In the genomic region with DNA sequence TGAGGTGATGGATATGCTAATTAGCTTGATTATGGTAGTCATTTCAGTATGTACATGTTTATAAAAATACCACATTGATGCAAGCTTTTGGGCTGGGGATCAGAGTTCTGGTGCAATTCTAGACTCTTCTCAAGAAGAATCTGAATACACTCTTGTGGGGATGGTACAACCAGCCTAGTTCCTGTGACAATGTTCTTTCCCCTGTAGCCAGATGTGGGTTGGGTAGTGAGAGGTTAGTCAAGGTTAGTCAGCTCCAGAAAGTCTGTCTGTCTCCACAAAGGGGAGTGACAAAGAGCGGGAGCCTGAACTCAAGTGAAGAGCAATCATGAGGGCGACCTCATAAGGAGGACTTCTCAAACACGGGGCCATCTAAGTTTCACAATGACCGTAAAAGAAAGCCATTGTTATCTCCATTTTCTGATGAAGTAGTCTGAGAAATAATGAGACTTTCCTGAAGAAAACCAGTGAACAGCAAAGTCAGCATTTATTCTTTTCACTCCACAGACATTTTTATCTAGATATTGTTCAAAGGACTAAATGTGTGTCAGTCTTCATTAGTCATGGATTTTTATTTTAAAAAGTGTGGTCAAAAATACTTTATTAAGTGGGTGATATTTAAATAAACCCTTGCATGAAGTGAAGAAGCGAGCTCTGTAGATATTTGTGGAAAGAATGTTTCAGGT, we compare ENCODE assay signal across 7 cellular contexts.
DNase-seq lines count a peak whose midpoint lies in the region; ATAC-seq lines count a peak whose summit lies in the region.
"Not testable (repeated sequence)": the region's sequence is repeated elsewhere in the genome, so short reads cannot be mapped to it uniquely, and the experiment has no call there.

No MANE protein-coding gene starts in this region.

- CTCF ChIA-PET in activated CD4-positive, alpha-beta T cell treated with anti-CD3 and anti-CD28 coated beads for 36 hours (lab: Charles Lee): not testable (repeated sequence)

- H3K27me3 Mint-ChIP-seq in activated CD4-positive, alpha-beta T cell treated with anti-CD3 and anti-CD28 coated beads for 36 hours; activated T-helper 17 cell treated with anti-CD3 and anti-CD28 coated beads, Interleukin-2, amount 50 U/mL, for 72 hours: not testable (repeated sequence)

- intact Hi-C loops in activated CD4-positive, alpha-beta T cell treated with anti-CD3 and anti-CD28 coated beads for 36 hours (cut with DNase I, micrococcal nuclease): not testable (repeated sequence)

- H3K9me3 Mint-ChIP-seq in activated CD4-positive, alpha-beta T cell treated with anti-CD3 and anti-CD28 coated beads for 36 hours (ENCODE audit: low read depth); activated T-helper 17 cell treated with anti-CD3 and anti-CD28 coated beads, Interleukin-2, amount 50 U/mL, for 72 hours; stimulated activated effector memory CD8-positive, alpha-beta T cell treated with anti-CD3 and anti-CD28 coated beads, Interleukin-12 subunit alpha, Interleukin-12 subunit beta, amount 100 ng/mL, for 72 hours: not testable (repeated sequence)

- H3K4me3 Mint-ChIP-seq in activated CD4-positive, alpha-beta T cell treated with anti-CD3 and anti-CD28 coated beads for 36 hours; activated T-helper 17 cell treated with anti-CD3 and anti-CD28 coated beads, Interleukin-2, amount 50 U/mL, for 72 hours; stimulated activated effector memory CD8-positive, alpha-beta T cell treated with anti-CD3 and anti-CD28 coated beads, Interleukin-12 subunit alpha, Interleukin-12 subunit beta, amount 100 ng/mL, for 72 hours: not testable (repeated sequence)

- H3K36me3 Mint-ChIP-seq in activated CD4-positive, alpha-beta T cell treated with anti-CD3 and anti-CD28 coated beads for 36 hours (ENCODE audit: low read depth); activated T-helper 17 cell treated with anti-CD3 and anti-CD28 coated beads, Interleukin-2, amount 50 U/mL, for 72 hours (ENCODE audit: low read depth); stimulated activated effector memory CD8-positive, alpha-beta T cell treated with anti-CD3 and anti-CD28 coated beads, Interleukin-12 subunit alpha, Interleukin-12 subunit beta, amount 100 ng/mL, for 72 hours: not testable (repeated sequence)

- not testable (repeated sequence) for H3K4me1 Mint-ChIP-seq in activated CD4-positive, alpha-beta T cell treated with anti-CD3 and anti-CD28 coated beads for 36 hours; activated T-helper 17 cell treated with anti-CD3 and anti-CD28 coated beads, Interleukin-2, amount 50 U/mL, for 72 hours; stimulated activated effector memory CD8-positive, alpha-beta T cell treated with anti-CD3 and anti-CD28 coated beads, Interleukin-12 subunit alpha, Interleukin-12 subunit beta, amount 100 ng/mL, for 72 hours

- POLR2A ChIA-PET in activated CD4-positive, alpha-beta T cell treated with anti-CD3 and anti-CD28 coated beads for 36 hours (lab: Charles Lee): not testable (repeated sequence)

- DNase-seq in activated CD4-positive, alpha-beta T cell treated with anti-CD3 and anti-CD28 coated beads for 36 hours: peak; percentile 11
- not testable (repeated sequence) for DNase-seq in stimulated activated effector memory CD8-positive, alpha-beta T cell treated with anti-CD3 and anti-CD28 coated beads, Interleukin-12 subunit alpha, Interleukin-12 subunit beta, amount 100 ng/mL, for 72 hours (ENCODE audit: low spot score in 2 of 2)

- H3K27ac Mint-ChIP-seq in activated CD4-positive, alpha-beta T cell treated with anti-CD3 and anti-CD28 coated beads for 36 hours; activated T-helper 17 cell treated with anti-CD3 and anti-CD28 coated beads, Interleukin-2, amount 50 U/mL, for 72 hours; stimulated activated effector memory CD8-positive, alpha-beta T cell treated with anti-CD3 and anti-CD28 coated beads, Interleukin-12 subunit alpha, Interleukin-12 subunit beta, amount 100 ng/mL, for 72 hours: not testable (repeated sequence)

- ATAC-seq in GM18517 (IDR thresholded peaks at IDR 0.05; ENCODE audit: unreplicated experiment) (peak; percentile 43), GM21423 (IDR thresholded peaks at IDR 0.05; ENCODE audit: unreplicated experiment) (peak; percentile 35), HG02870 (IDR thresholded peaks at IDR 0.05; ENCODE audit: unreplicated experiment) (peak; percentile 69), HG03354 (IDR thresholded peaks at IDR 0.05; ENCODE audit: poor library complexity, severe bottlenecking, unreplicated experiment) (peak; percentile 51)
- ATAC-seq in activated CD4-positive, alpha-beta T cell treated with anti-CD3 and anti-CD28 coated beads for 36 hours: peak; percentile 91
- peak; percentile 85 for ATAC-seq in activated T-helper 17 cell treated with anti-CD3 and anti-CD28 coated beads, Interleukin-2, amount 50 U/mL, for 72 hours (replicated peaks)
- ATAC-seq in stimulated activated effector memory CD8-positive, alpha-beta T cell treated with anti-CD3 and anti-CD28 coated beads, Interleukin-12 subunit alpha, Interleukin-12 subunit beta, amount 100 ng/mL, for 72 hours: peak; percentile 86

Comparison
In these comparisons a context has a peak if more than half of its experiments do, and no peak if none do; other contexts are left out.
1. ATAC-seq: peak in every context shown above with its lines; median percentile 91 in activated CD4-positive, alpha-beta T cell treated with anti-CD3 and anti-CD28 coated beads for 36 hours; 86 in stimulated activated effector memory CD8-positive, alpha-beta T cell treated with anti-CD3 and anti-CD28 coated beads, Interleukin-12 subunit alpha, Interleukin-12 subunit beta, amount 100 ng/mL, for 72 hours; 85 in activated T-helper 17 cell treated with anti-CD3 and anti-CD28 coated beads, Interleukin-2, amount 50 U/mL, for 72 hours; 69 in HG02870; 51 in HG03354; 43 in GM18517; 35 in GM21423.